9 cellular contexts compared by ENCODE assay signal in the genomic region with DNA sequence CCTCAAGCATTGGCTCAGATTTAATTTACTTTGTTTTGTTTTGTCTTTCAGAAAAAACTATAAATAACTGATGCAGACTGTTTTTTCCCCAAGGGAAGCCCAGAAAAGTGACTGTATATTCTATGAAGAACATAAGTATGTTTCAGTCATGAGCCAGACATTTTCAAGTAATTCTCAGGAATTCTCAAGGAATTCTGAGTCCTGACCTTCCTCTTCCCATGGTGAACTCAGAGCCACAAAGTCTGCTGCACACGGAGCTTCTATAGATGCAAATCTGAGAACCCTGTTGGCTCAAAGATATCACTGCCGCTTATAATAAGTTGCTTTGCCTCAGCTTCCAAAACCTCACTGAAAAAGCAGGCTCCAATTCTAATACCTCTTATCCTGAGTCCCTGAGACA.
"Had no signal": no experiment of that assay in that cellular context is flagged by ENCODE, and none has a peak within 500 bp of the region (broad histone marks: within the 10 kb centered on the region; RNA-seq: fewer than 3 reads in every experiment).

No MANE protein-coding gene starts in this region.

- H3K27ac Mint-ChIP-seq: stimulated activated naive CD8-positive, alpha-beta T cell treated with anti-CD3 and anti-CD28 coated beads, Interleukin-15, amount 100 ng/mL, for 72 hours; T-helper 2 cell treated with Interferon-gamma antibody and Interleukin-4, amounts not matched to agents 5 μg/mL and 100 μg/mL, for 36 hours had no signal

- H3K4me2 ChIP-seq: hepatocyte had no signal

- H3K4me3 Mint-ChIP-seq: stimulated activated naive CD8-positive, alpha-beta T cell treated with anti-CD3 and anti-CD28 coated beads, Interleukin-15, amount 100 ng/mL, for 72 hours; T-helper 2 cell treated with Interferon-gamma antibody and Interleukin-4, amounts not matched to agents 5 μg/mL and 100 μg/mL, for 36 hours had no signal

- H3K9me3 ChIP-seq: esophagus squamous epithelium, gastrocnemius medialis, pancreas, testis had no signal

- H3K27me3 ChIP-seq: esophagus squamous epithelium, gastrocnemius medialis, hepatocyte, pancreas, testis had no signal

- H3K4me1 ChIP-seq: esophagus squamous epithelium, gastrocnemius medialis, pancreas, testis had no signal

- H3K27ac ChIP-seq: esophagus squamous epithelium, gastrocnemius medialis, hepatocyte, pancreas, testis had no signal

- H3K79me2 ChIP-seq: hepatocyte had no signal

- H3K27me3 Mint-ChIP-seq: stimulated activated naive CD8-positive, alpha-beta T cell treated with anti-CD3 and anti-CD28 coated beads, Interleukin-15, amount 100 ng/mL, for 72 hours had no signal

- H3K4me1 Mint-ChIP-seq: stimulated activated naive CD8-positive, alpha-beta T cell treated with anti-CD3 and anti-CD28 coated beads, Interleukin-15, amount 100 ng/mL, for 72 hours had no signal

- DNase-seq: activated naive CD4-positive, alpha-beta T cell treated with anti-CD3 and anti-CD28 coated beads, Interleukin-2, amount 50 U/mL, for 16 hours; esophagus squamous epithelium; gastrocnemius medialis; pancreas; stimulated activated CD4-positive, alpha-beta T cell treated with anti-CD3 and anti-CD28 coated beads, Interleukin-4, amount 100 ng/mL, for 24 hours; stimulated activated naive CD8-positive, alpha-beta T cell treated with anti-CD3 and anti-CD28 coated beads, Interleukin-15, amount 100 ng/mL, for 72 hours; testis had no signal

- H3K4me3 ChIP-seq: esophagus squamous epithelium, gastrocnemius medialis, hepatocyte, pancreas, testis had no signal

- H2AFZ ChIP-seq: hepatocyte had no signal

- H3K36me3 ChIP-seq: esophagus squamous epithelium, gastrocnemius medialis, pancreas had no signal
